In the genomic region with DNA sequence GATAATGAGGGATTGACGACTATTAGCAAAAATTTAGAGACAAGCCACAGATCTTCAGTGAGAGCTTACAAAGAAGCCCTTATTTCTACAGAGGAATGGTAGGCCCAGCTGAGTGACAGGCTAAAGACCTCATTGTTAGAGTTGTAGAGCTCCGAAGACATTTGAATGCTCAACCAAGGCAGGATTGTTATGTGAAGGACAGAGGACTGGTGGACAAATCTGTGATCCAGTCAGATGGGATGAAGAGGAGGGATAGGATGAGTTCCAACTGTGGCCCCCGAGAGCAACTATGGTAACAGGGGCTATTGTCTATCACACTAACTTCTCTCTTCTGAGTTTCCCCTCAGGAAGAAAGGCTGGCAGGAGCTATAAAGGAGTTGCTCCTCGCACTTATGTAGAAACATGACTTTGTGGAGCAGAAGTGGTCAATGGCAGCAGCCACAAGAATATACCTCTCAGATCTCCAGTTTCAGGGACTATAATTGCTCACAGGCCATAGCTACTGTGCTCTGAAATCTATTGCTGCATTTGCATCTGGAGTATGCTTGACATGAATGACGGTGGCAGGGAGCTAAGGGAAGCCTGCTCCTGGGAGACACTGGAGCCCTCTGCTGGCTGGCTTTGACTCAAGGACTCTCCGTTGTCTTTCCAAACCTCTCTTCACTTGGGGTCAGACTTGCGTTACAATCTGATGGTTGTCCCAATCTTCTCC, we compare ENCODE assay signal across 8 cellular contexts. TPM values are rescaled to one million over a fixed set of nuclear protein-coding genes. Genes with fewer than 3 reads are reported as not detected.
DNase-seq lines count a peak whose midpoint lies in the region; ATAC-seq and TF ChIP-seq lines count a peak whose summit lies in the region.

No MANE protein-coding gene starts in this region.

- peak; percentile 40 for DNase-seq in Daoy (ENCODE audit: low read depth)
- DNase-seq in HS-5 (ENCODE audit: low read depth): peak; percentile 8
- DNase-seq in OCI-M1 (lab: John Stamatoyannopoulos, UW): peak; percentile 67
- DNase-seq in dorsolateral prefrontal cortex: peak; percentile 10 to 85 (median 68)
- peak; percentile 29 to 58 for DNase-seq in lung microvascular endothelial cell (ENCODE audit: low read depth in 2 of 2)

- TF ChIP-seq CTCF in dorsolateral prefrontal cortex (IDR thresholded peaks at IDR 0.05 in 54 of 56, conservative IDR thresholded peaks at IDR 0.05 in 2 of 56; ENCODE audit: low read depth in 1 of 56, partially characterized antibody in 56 of 56): peak in 55 of 56 donors; percentile 21 to 79 (median 62)

- H3K4me3 ChIP-seq in dorsolateral prefrontal cortex: peak overlapping the region in 12 of 59 donors; percentile 1 to 40 (median 22)

- no peaks in the 10 kb centered on the region for H3K27me3 ChIP-seq in dorsolateral prefrontal cortex

- ATAC-seq in GM19397 (IDR thresholded peaks at IDR 0.05; ENCODE audit: unreplicated experiment) (no peak), HG02623 (IDR thresholded peaks at IDR 0.05; ENCODE audit: unreplicated experiment) (no peak), HG03196 (IDR thresholded peaks at IDR 0.05; ENCODE audit: unreplicated experiment) (no peak)

- H3K27ac ChIP-seq in dorsolateral prefrontal cortex: peak overlapping the region in 56 of 59 donors; percentile 25 to 94 (median 82)

- intact Hi-C loops in dorsolateral prefrontal cortex (cut with DNase I): loop anchor here (2.0 to 10.0 kb wide), 5 partner anchors 75 to 766 kb away; a partner anchor contains a TSS

RNA-seq across cellular contexts. Expression of a gene that starts 50.3 kb away (rescaled TPM):
- total RNA-seq in Daoy (2014; rRNA removed; shearing (Covaris generic)): 1.7 and 5.7 TPM in 2 replicates
- total RNA-seq in dorsolateral prefrontal cortex: 10 to 100 TPM in 32 of 120 experiments, 1 to 10 TPM in 88; 2.6 to 22.9 (median 7.8) TPM
- total RNA-seq in lung microvascular endothelial cell: 2.0 and 3.1 TPM in 2 replicates

Comparison
In these comparisons a context has a peak if more than half of its experiments do, and no peak if none do; other contexts are left out.
1. DNase-seq: peak in every context shown above with its lines; median percentile 68 in dorsolateral prefrontal cortex; 67 in OCI-M1; 44 in lung microvascular endothelial cell; 40 in Daoy; 8 in HS-5.